18 cellular contexts compared by ENCODE assay signal in the genomic region with DNA sequence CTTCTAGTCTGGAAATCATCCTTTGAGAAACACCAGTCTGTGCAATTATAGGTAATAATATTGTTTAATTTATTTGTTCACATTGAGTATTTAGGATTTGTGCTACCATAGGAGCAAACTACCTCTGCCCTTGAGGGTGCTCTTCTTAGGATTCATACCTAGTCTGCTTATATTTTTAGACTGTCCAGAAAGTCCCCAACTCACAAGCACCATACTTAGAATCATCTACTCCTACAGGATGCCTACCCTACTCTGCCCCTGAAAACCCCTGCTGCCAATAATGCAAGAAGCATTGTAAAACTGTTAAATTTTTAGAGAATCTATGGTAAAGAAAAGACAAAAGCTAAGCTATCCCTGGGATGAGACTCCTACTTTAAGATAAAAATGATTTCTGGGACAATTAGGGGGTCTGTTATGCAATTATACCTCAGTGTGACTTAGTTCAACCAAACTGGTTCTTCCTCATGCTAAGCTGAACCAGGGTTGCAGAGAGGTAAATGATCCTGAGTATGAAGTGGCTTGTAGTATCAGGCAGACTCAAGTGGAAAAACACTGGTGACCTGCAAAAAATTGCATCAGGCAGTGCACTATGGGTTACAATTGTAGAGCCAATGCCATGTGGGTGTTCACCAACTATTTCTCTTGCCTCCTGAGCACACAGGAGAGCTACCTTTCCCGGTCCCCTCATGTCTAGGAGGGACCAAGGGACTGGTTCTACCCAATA.
"Had no signal": no experiment of that assay in that cellular context is flagged by ENCODE, and none has a peak within 500 bp of the region (broad histone marks: within the 10 kb centered on the region; RNA-seq: fewer than 3 reads in every experiment).

No MANE protein-coding gene starts in this region.

- H3K4me3 Mint-ChIP-seq: activated B cell treated with CpG ODN at 0.5 μM for 24 hours; activated CD4-positive, alpha-beta T cell treated with anti-CD3 and anti-CD28 coated beads, Interleukin-2, amount 10 ng/mL, durations not matched to agents 24 days and 14 days; activated T-helper 1 cell treated with anti-CD3 and anti-CD28 coated beads, Interleukin-12 subunit alpha, Interleukin-12 subunit beta, Interleukin-2, Interleukin-4 antibody, amounts not matched to agents 30 ng/mL and 10 ng/mL and 1 ng/mL, durations not matched to agents 14 hours and 24 hours and 36 hours; brain; nephron had no signal

- H3K27ac Mint-ChIP-seq: activated B cell treated with CpG ODN at 0.5 μM for 24 hours; activated CD4-positive, alpha-beta T cell treated with anti-CD3 and anti-CD28 coated beads, Interleukin-2, amount 10 ng/mL, durations not matched to agents 24 days and 14 days; activated T-helper 1 cell treated with anti-CD3 and anti-CD28 coated beads, Interleukin-12 subunit alpha, Interleukin-12 subunit beta, Interleukin-2, Interleukin-4 antibody, amounts not matched to agents 30 ng/mL and 10 ng/mL and 1 ng/mL, durations not matched to agents 14 hours and 24 hours and 36 hours had no signal

- H3K9me3 Mint-ChIP-seq: activated B cell treated with CpG ODN at 0.5 μM for 24 hours; activated CD4-positive, alpha-beta T cell treated with anti-CD3 and anti-CD28 coated beads, Interleukin-2, amount 10 ng/mL, durations not matched to agents 24 days and 14 days; activated T-helper 1 cell treated with anti-CD3 and anti-CD28 coated beads, Interleukin-12 subunit alpha, Interleukin-12 subunit beta, Interleukin-2, Interleukin-4 antibody, amounts not matched to agents 30 ng/mL and 10 ng/mL and 1 ng/mL, durations not matched to agents 14 hours and 24 hours and 36 hours; nephron had no signal

- H3K4me3 ChIP-seq: adrenal gland, lung, sigmoid colon, suprapubic skin, upper lobe of left lung had no signal

- H3K27ac ChIP-seq: adrenal gland, sigmoid colon, suprapubic skin, upper lobe of left lung had no signal

- H3K27me3 Mint-ChIP-seq: activated B cell treated with CpG ODN at 0.5 μM for 24 hours; activated CD4-positive, alpha-beta T cell treated with anti-CD3 and anti-CD28 coated beads, Interleukin-2, amount 10 ng/mL, durations not matched to agents 24 days and 14 days; brain had no signal

- DNase-seq: activated B cell treated with CpG ODN at 0.5 μM for 24 hours; activated CD4-positive, alpha-beta T cell treated with anti-CD3 and anti-CD28 coated beads, Interleukin-2, amount 10 ng/mL, durations not matched to agents 24 days and 14 days; activated naive CD4-positive, alpha-beta T cell treated with Interleukin-2 at 50 U/mL for 16 hours; adrenal gland; cerebellar nuclear complex; dermis blood vessel endothelial cell; hypothalamus; sigmoid colon; stimulated activated CD4-positive, alpha-beta T cell treated with anti-CD3 and anti-CD28 coated beads, Interleukin-2, amount 100 ng/mL, for 24 hours; stimulated activated naive CD8-positive, alpha-beta T cell treated with anti-CD3 and anti-CD28 coated beads, Interleukin-15, Interleukin-2, amounts not matched to agents 100 U/mL and 50 U/mL, for 24 hours; T-helper 2 cell had no signal

- H3K36me3 ChIP-seq: adrenal gland, sigmoid colon, suprapubic skin, upper lobe of left lung had no signal

- ATAC-seq: esophagus mucosa; stimulated activated naive CD8-positive, alpha-beta T cell treated with anti-CD3 and anti-CD28 coated beads, Interleukin-15, Interleukin-2, amounts not matched to agents 100 U/mL and 50 U/mL, for 24 hours had no signal

- H3K9me3 ChIP-seq: adrenal gland, sigmoid colon, suprapubic skin, upper lobe of left lung had no signal

- H3K27me3 ChIP-seq: adrenal gland, sigmoid colon, suprapubic skin, upper lobe of left lung had no signal
